In the genomic region with DNA sequence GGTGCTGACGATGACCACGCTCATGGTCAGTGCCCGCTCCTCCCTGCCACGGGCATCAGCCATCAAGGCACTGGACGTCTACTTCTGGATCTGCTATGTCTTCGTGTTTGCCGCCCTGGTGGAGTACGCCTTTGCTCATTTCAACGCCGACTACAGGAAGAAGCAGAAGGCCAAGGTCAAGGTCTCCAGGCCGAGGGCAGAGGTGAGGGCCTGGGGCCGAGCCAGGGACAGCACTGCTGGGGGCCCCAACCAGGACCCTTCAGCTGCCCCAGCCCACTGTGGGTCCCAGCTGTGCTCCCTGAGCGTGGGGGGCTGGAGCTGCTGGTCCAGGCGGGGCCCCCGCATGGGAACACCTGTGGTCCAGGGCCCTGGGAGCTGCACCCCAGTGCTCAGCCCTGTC, we compare ENCODE assay signal across 32 cellular contexts. TPM values are rescaled to one million over a fixed set of nuclear protein-coding genes. Genes with fewer than 3 reads are reported as not detected.
"Had no signal": no experiment of that assay in that cellular context is flagged by ENCODE, and none has a peak within 500 bp of the region (broad histone marks: within the 10 kb centered on the region; RNA-seq: fewer than 3 reads in every experiment).

No MANE protein-coding gene starts in this region.

- H3K9me3 ChIP-seq: esophagus squamous epithelium, gastrocnemius medialis, heart right ventricle, left lung, lower lobe of right lung, mucosa of descending colon had no signal

- H3K36me3 ChIP-seq: esophagus squamous epithelium, gastrocnemius medialis, heart right ventricle, left lung, lower lobe of right lung had no signal

- H3K4me3 ChIP-seq: esophagus squamous epithelium, gastrocnemius medialis, heart right ventricle, left lung, lower lobe of right lung, mucosa of descending colon had no signal

- DNase-seq: cortex of kidney; effector CD8-positive, alpha-beta T cell; effector memory CD8-positive, alpha-beta T cell; endodermal cell; erythroblast; esophagus squamous epithelium; foreskin fibroblast; foreskin melanocyte; gastrocnemius medialis; glutamatergic neuron; head of caudate nucleus; heart right ventricle; hippocampal formation; left cardiac atrium; left ventricle myocardium superior; lower lobe of right lung; mesenchymal stem cell; naive B cell had no signal

- FAIRE-seq: colon, endometrium, islet of Langerhans, keratinocyte had no signal

- H3K27ac ChIP-seq: epithelial cell of prostate, esophagus squamous epithelium, gastrocnemius medialis, heart right ventricle, left lung, lower lobe of right lung had no signal

- ATAC-seq: effector memory CD8-positive, alpha-beta T cell; esophagus mucosa; gastrocnemius medialis; heart right ventricle; left cardiac atrium; left lung; left ventricle myocardium superior; lower lobe of right lung; mucosa of descending colon had no signal

- H3K27me3 ChIP-seq: gastrocnemius medialis had no signal

RNA-seq across cellular contexts. Expression of a gene that starts 10.4 kb away (rescaled TPM):
- total RNA-seq: endodermal cell, glomerular endothelial cell, kidney epithelial cell, mesenteric fat pad, mucosa of descending colon, myocyte had no signal
- polyA plus RNA-seq: keratinocyte had no signal

RNA-seq across cellular contexts. Expression of a gene that starts 26.0 kb away (rescaled TPM):
- total RNA-seq: dermis microvascular lymphatic vessel endothelial cell, esophagus mucosa, esophagus squamous epithelium, gastrocnemius medialis, glomerular endothelial cell, heart right ventricle, kidney epithelial cell, left cardiac atrium, left ventricle myocardium superior, lung microvascular endothelial cell, mesenteric fat pad, myocyte had no signal
- polyA plus RNA-seq: keratinocyte had no signal
